In the genomic region with DNA sequence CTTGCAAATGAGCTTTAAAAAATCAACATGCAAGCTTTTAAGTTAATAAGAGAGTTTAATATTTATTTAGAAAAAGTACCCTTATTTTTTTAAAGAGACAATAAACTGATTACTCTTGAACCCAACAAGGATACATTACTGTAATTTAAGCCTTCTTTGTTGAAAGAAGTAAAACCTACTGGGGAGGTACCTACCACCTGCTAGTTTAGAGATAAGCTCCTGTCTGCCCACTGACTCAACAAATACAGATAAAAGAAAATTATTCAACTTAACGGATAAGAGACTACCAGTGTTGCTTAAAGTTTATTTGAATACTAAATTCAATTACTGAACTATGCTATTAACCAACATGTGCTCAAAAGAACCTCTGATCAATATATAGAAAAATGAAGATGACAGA, we compare ENCODE assay signal across 16 cellular contexts.
"Had no signal": no experiment of that assay in that cellular context is flagged by ENCODE, and none has a peak within 500 bp of the region (broad histone marks: within the 10 kb centered on the region; RNA-seq: fewer than 3 reads in every experiment).

No MANE protein-coding gene starts in this region.

- H3K9me3 Mint-ChIP-seq: activated CD4-positive, alpha-beta memory T cell treated with anti-CD3 and anti-CD28 coated beads, Interleukin-2, amount 10 ng/mL, durations not matched to agents 7 days and 5 days; neural crest cell had no signal

- FAIRE-seq: kidney had no signal

- H3K27me3 ChIP-seq: gastroesophageal sphincter, sigmoid colon had no signal

- H3K4me3 Mint-ChIP-seq: activated CD4-positive, alpha-beta memory T cell treated with anti-CD3 and anti-CD28 coated beads, Interleukin-2, amount 10 ng/mL, durations not matched to agents 7 days and 5 days; activated T-cell treated with anti-CD3 and anti-CD28 coated beads, Interleukin-2, amount 50 U/mL, for 72 hours; neural crest cell; T-helper 2 cell treated with Interferon-gamma antibody and Interleukin-4, amounts not matched to agents 5 μg/mL and 100 μg/mL, for 36 hours had no signal

- H3K4me3 ChIP-seq: coronary artery, gastroesophageal sphincter, left ventricle myocardium inferior, sigmoid colon had no signal

- ATAC-seq: activated T-cell treated with anti-CD3 and anti-CD28 coated beads, Interleukin-2, amount 50 U/mL, for 72 hours; gastroesophageal sphincter had no signal

- H3K27me3 Mint-ChIP-seq: activated CD4-positive, alpha-beta memory T cell treated with anti-CD3 and anti-CD28 coated beads, Interleukin-2, amount 10 ng/mL, durations not matched to agents 7 days and 5 days had no signal

- H3K27ac ChIP-seq: coronary artery, epithelial cell of prostate, gastroesophageal sphincter, left ventricle myocardium inferior, sigmoid colon had no signal

- H3K36me3 ChIP-seq: gastroesophageal sphincter, left ventricle myocardium inferior, sigmoid colon had no signal

- H3K9me3 ChIP-seq: gastroesophageal sphincter, left ventricle myocardium inferior, sigmoid colon had no signal

- H3K27ac Mint-ChIP-seq: activated CD4-positive, alpha-beta memory T cell treated with anti-CD3 and anti-CD28 coated beads, Interleukin-2, amount 10 ng/mL, durations not matched to agents 7 days and 5 days; activated T-cell treated with anti-CD3 and anti-CD28 coated beads, Interleukin-2, amount 50 U/mL, for 72 hours; T-helper 2 cell treated with Interferon-gamma antibody and Interleukin-4, amounts not matched to agents 5 μg/mL and 100 μg/mL, for 36 hours had no signal

- DNase-seq: activated CD4-positive, alpha-beta memory T cell treated with anti-CD3 and anti-CD28 coated beads, Interleukin-2, amount 10 ng/mL, durations not matched to agents 7 days and 5 days; activated gamma-delta T cell treated with Interleukin-2 at 50 U/mL for 16 hours; activated T-cell treated with anti-CD3 and anti-CD28 coated beads, Interleukin-2, amount 50 U/mL, for 72 hours; caudate nucleus; effector CD8-positive, alpha-beta T cell; kidney; left ventricle myocardium inferior; mesenchymal stem cell; sigmoid colon; stimulated activated CD4-positive, alpha-beta T cell treated with anti-CD3 and anti-CD28 coated beads, Interleukin-2, amount 100 ng/mL, for 24 hours; stimulated activated naive CD4-positive, alpha-beta T cell had no signal
